2 cellular contexts compared by ENCODE assay signal in genomic region chr2:69495008-69495407, GRCh38.
TF ChIP-seq lines count a peak whose summit lies in the region.

No MANE protein-coding gene starts in this region.

TF ChIP-seq in GM23338, 12 proteins besides CTCF, POLR2A, EP300 and RAD21:
- TF ChIP-seq ZNF114 (CRISPR knock-in tag; IDR thresholded peaks at IDR 0.05) = no peak
- no peak for TF ChIP-seq EZH2 (IDR thresholded peaks at IDR 0.05; ENCODE audit: low read depth, unreplicated experiment)
- TF ChIP-seq POLR2AphosphoS5 (IDR thresholded peaks at IDR 0.05; ENCODE audit: low read depth) = no peak
- no peak for TF ChIP-seq NANOG (IDR thresholded peaks at IDR 0.05; ENCODE audit: borderline replicate concordance)
- no peak for TF ChIP-seq EZH2phosphoT487 (IDR thresholded peaks at IDR 0.05; ENCODE audit: unreplicated experiment)
- no peak for TF ChIP-seq ETS1 (IDR thresholded peaks at IDR 0.05)
- TF ChIP-seq STAT1 (IDR thresholded peaks at IDR 0.05; ENCODE audit: unreplicated experiment) = no peak

TF ChIP-seq in K562, 482 proteins besides CTCF, POLR2A, EP300 and RAD21:
- TF ChIP-seq ZNF586 (CRISPR knock-in tag; conservative IDR thresholded peaks at IDR 0.05) (no peak), TRIM28 (IDR thresholded peaks at IDR 0.05) (no peak), ASH1L (IDR thresholded peaks at IDR 0.05; ENCODE audit: borderline replicate concordance, low read depth, partially characterized antibody) (no peak), PHTF2 (CRISPR knock-in tag; IDR thresholded peaks at IDR 0.05) (no peak), ZBTB17 (CRISPR knock-in tag; IDR thresholded peaks at IDR 0.05) (no peak)
